Comparison of ENCODE assay signal across 8 cellular contexts in the genomic region with DNA sequence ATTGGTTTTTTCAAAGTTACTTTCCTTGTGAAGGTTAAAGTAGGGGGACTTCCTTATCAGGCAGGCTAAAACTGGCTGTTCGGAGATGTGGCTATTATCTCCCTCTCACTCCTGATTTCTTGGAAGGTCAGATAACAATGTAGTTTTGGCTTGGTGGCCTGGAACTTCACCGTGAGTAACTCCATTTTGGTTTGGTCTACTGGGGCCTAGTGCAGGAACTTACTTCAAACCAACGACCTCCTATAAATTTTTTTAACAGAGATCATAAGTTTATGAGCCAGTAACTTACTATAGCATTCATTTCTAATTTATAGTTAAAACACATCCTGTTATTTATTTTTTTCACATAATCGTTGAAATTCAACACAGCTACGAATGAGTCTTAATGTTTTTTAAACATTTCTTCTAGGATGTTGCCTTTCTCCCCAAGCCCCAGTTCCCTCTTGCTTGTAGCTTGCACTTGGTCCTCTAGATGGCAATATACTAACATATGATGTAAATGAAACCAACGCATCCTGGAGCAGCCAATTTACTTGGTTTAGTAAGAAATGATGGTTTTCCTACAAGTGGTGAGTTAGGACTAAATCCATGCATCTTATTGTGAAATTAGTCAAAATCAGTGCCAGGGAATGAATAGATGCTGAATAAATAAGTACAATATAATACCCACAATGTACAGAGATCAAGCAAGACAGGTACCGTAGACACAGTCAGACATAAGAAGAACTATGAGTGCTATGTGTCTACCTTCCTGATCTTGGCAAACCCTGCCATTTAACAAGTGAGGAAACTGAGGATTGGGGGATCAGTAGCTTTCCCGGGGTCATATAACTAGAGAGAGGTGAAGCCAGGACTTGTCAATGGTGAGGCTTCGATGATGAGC. TPM values are rescaled to one million over a fixed set of nuclear protein-coding genes. Genes with fewer than 3 reads are reported as not detected.
DNase-seq lines count a peak whose midpoint lies in the region; ATAC-seq and TF ChIP-seq lines count a peak whose summit lies in the region.
"Not testable (repeated sequence)": the region's sequence is repeated elsewhere in the genome, so short reads cannot be mapped to it uniquely, and the experiment has no call there.

No MANE protein-coding gene starts in this region.

- H3K36me3 ChIP-seq in GM23338 (ENCODE audit: insufficient read depth); esophagus muscularis mucosa; lung (ENCODE audit: control insufficient read depth in 2 of 2, insufficient read depth in 2 of 2, low read length in 2 of 2): not testable (repeated sequence)

- not testable (repeated sequence) for H3K27ac ChIP-seq in GM23338 (ENCODE audit: low read depth); esophagus muscularis mucosa (replicated peaks in 1 of 4); lung (ENCODE audit: low read depth in 1 of 2, low read length in 1 of 2)

- H3K4me1 ChIP-seq in GM23338 (ENCODE audit: insufficient read depth); esophagus muscularis mucosa; lung (ENCODE audit: control insufficient read depth in 2 of 2, insufficient read depth in 2 of 2, low read length in 2 of 2): not testable (repeated sequence)

- H3K36me3 Mint-ChIP-seq in CD14-positive monocyte; GM23338 (ENCODE audit: low read depth): not testable (repeated sequence)

- not testable (repeated sequence) for H3K4me3 Mint-ChIP-seq in CD14-positive monocyte, GM23338

- not testable (repeated sequence) for H3F3A ChIP-seq in GM23338 (replicated peaks; ENCODE audit: low read depth)

- H3K4me3 ChIP-seq in GM23338, esophagus muscularis mucosa, lung: not testable (repeated sequence)

- H3K27ac Mint-ChIP-seq in CD14-positive monocyte = peak overlapping the region in 1 of 7 donors; percentile 45
- H3K27ac Mint-ChIP-seq in GM23338 = not testable (repeated sequence)

- H3K9me3 ChIP-seq in esophagus muscularis mucosa; lung (ENCODE audit: control insufficient read depth in 2 of 2, insufficient read depth in 1 of 2, low read length in 1 of 2): not testable (repeated sequence)

- H4K20me1 ChIP-seq in GM23338 (replicated peaks; ENCODE audit: insufficient read depth) = not testable (repeated sequence)

- not testable (repeated sequence) for H3K27me3 ChIP-seq in GM23338 (ENCODE audit: insufficient read depth); esophagus muscularis mucosa; lung (ENCODE audit: control insufficient read depth, insufficient read depth)

- intact Hi-C loops in CD14-positive monocyte (cut with micrococcal nuclease); esophagus muscularis mucosa (cut with DNase I): not testable (repeated sequence)

- peak; percentile 80 for TF ChIP-seq CTCF in CD14-positive monocyte (IDR thresholded peaks at IDR 0.05)
- TF ChIP-seq CTCF in GM23338 (conservative IDR thresholded peaks at IDR 0.05; ENCODE audit: low read depth in 2 of 2) = peak; percentile 61 to 71
- peak; percentile 55 to 71 (median 61) for TF ChIP-seq CTCF in esophagus muscularis mucosa (IDR thresholded peaks at IDR 0.05)
- TF ChIP-seq CTCF in lung (IDR thresholded peaks at IDR 0.05; ENCODE audit: control extremely low read depth, extremely low read depth) = peak; percentile 44

- not testable (repeated sequence) for H3K4me2 ChIP-seq in GM23338

- not testable (repeated sequence) for TF ChIP-seq EP300 in esophagus muscularis mucosa (IDR thresholded peaks at IDR 0.05)

- H2AFZ ChIP-seq in GM23338 = not testable (repeated sequence)

- DNase-seq in CD14-positive monocyte (ENCODE audit: low spot score); esophagus muscularis mucosa (ENCODE audit: extremely low spot score): not testable (repeated sequence)
- DNase-seq in GM23338 (ENCODE audit: low spot score) = peak; percentile 86
- peak; percentile 8 for DNase-seq in NCI-H2029 (lab: John Stamatoyannopoulos, UW)
- DNase-seq in SK-N-DZ (ENCODE audit: low spot score) = peak; percentile 69
- DNase-seq in activated gamma-delta T cell treated with Interleukin-2 at 50 U/mL for 16 hours = peak; percentile 33
- DNase-seq in lung (ENCODE audit: low spot score) = peak; percentile 36
- DNase-seq in stimulated activated CD4-positive, alpha-beta T cell treated with anti-CD3 and anti-CD28 coated beads, Interleukin-15, amount 100 ng/mL, for 24 hours = peak; percentile 31

- ATAC-seq in GM23338 = peak; percentile 90
- peak; percentile 62 for ATAC-seq in lung (ENCODE audit: insufficient read depth, low FRiP score)

- not testable (repeated sequence) for H3K9me2 ChIP-seq in GM23338 (ENCODE audit: insufficient read depth)

- H3K27me3 Mint-ChIP-seq in CD14-positive monocyte (ENCODE audit: low read depth in 3 of 3); GM23338 (ENCODE audit: insufficient read depth, low read depth, poor library complexity): not testable (repeated sequence)

- 45% methylated on average over 8 of the region's 9 CpGs for WGBS in esophagus muscularis mucosa
- 54 to 55% methylated on average over 9 of the region's 9 CpGs for WGBS in lung, 2 donors

- H3K79me2 ChIP-seq in GM23338 (replicated peaks; ENCODE audit: insufficient read depth) = not testable (repeated sequence)

- H3K9me3 Mint-ChIP-seq in CD14-positive monocyte, GM23338: not testable (repeated sequence)

- peaks cover 21% of the 10 kb centered on the region for H3K4me1 Mint-ChIP-seq in CD14-positive monocyte
- H3K4me1 Mint-ChIP-seq in GM23338 = not testable (repeated sequence)

- not testable (repeated sequence) for TF ChIP-seq POLR2A in esophagus muscularis mucosa (IDR thresholded peaks at IDR 0.05; ENCODE audit: low read depth)

RNA-seq across cellular contexts. Expression of gene TVP23B, which starts 35.7 kb away (rescaled TPM):
- polyA plus RNA-seq in CD14-positive monocyte = 10 to 100 TPM; 17.2 to 20.2 TPM
- 27.4 and 40.5 TPM in 2 replicates for total RNA-seq in GM23338 (2014; rRNA removed; shearing (Covaris generic))
- 25.0 and 26.3 TPM in 2 replicates for polyA plus RNA-seq in GM23338 (2016; fragmentation: Nextera tagmentation; extraction: Ambion mirVana)
- 38.2 and 44.6 TPM in 2 replicates for polyA plus RNA-seq in SK-N-DZ (2014; cell fraction: cytosol; rRNA removed)
- 25.6 and 31.4 TPM in 2 replicates for polyA plus RNA-seq in SK-N-DZ (2014; cell fraction: nucleus; rRNA removed)
- 10 to 100 TPM; 23.3 to 31.3 (median 27.2) TPM for total RNA-seq in esophagus muscularis mucosa
- total RNA-seq in lung = 10 to 100 TPM; 32.0 to 33.8 TPM
- polyA plus RNA-seq in lung = 10 to 100 TPM; 28.6 to 42.1 TPM

RNA-seq across cellular contexts. Expression of gene PRPSAP2, which starts 41.2 kb away (rescaled TPM):
- polyA plus RNA-seq in CD14-positive monocyte = 10 to 100 TPM; 17.1 to 20.5 TPM
- 54.4 and 55.4 TPM in 2 replicates for total RNA-seq in GM23338 (2014; rRNA removed; shearing (Covaris generic))
- 32.3 and 34.6 TPM in 2 replicates for polyA plus RNA-seq in GM23338 (2016; fragmentation: Nextera tagmentation; extraction: Ambion mirVana)
- 140 and 153 TPM in 2 replicates for polyA plus RNA-seq in SK-N-DZ (2014; cell fraction: cytosol; rRNA removed)
- polyA plus RNA-seq in SK-N-DZ (2014; cell fraction: nucleus; rRNA removed) = 62.1 and 72.3 TPM in 2 replicates
- total RNA-seq in esophagus muscularis mucosa = 10 to 100 TPM; 19.2 to 29.1 (median 22.3) TPM
- total RNA-seq in lung = 10 to 100 TPM; 24.2 to 56.1 TPM
- 10 to 100 TPM; 18.2 to 22.4 TPM for polyA plus RNA-seq in lung
